Comparison of ENCODE assay signal across 20 cellular contexts in genomic region chr10:7279303-7279702, GRCh38.
"Had no signal": no experiment of that assay in that cellular context is flagged by ENCODE, and none has a peak within 500 bp of the region (broad histone marks: within the 10 kb centered on the region; RNA-seq: fewer than 3 reads in every experiment).

No MANE protein-coding gene starts in this region.

- H3K9me3 Mint-ChIP-seq: naive thymus-derived CD8-positive, alpha-beta T cell; type B pancreatic cell had no signal

- H3K4me3 Mint-ChIP-seq: naive thymus-derived CD8-positive, alpha-beta T cell; type B pancreatic cell had no signal

- H3K27me3 Mint-ChIP-seq: naive thymus-derived CD8-positive, alpha-beta T cell had no signal

- ATAC-seq: esophagus mucosa; heart left ventricle; naive thymus-derived CD8-positive, alpha-beta T cell; pancreas; right lobe of liver had no signal

- H3K27ac Mint-ChIP-seq: type B pancreatic cell had no signal

- H3K36me3 Mint-ChIP-seq: type B pancreatic cell had no signal

- DNase-seq: cortex of kidney; dorsolateral prefrontal cortex; effector CD8-positive, alpha-beta T cell; heart left ventricle; hippocampal formation; naive thymus-derived CD8-positive, alpha-beta T cell; occipital lobe; pancreas; retina; right lobe of liver; spleen; stimulated activated CD4-positive, alpha-beta T cell treated with anti-CD3 and anti-CD28 coated beads, Interleukin-15, amount 100 ng/mL, for 24 hours; stimulated activated CD4-positive, alpha-beta T cell treated with anti-CD3 and anti-CD28 coated beads, Interleukin-1b, Interleukin-23, amount 100 ng/mL, for 48 hours; stimulated activated CD4-positive, alpha-beta T cell treated with anti-CD3 and anti-CD28 coated beads, Interleukin-4, amount 100 ng/mL, for 24 hours; stimulated activated naive CD4-positive, alpha-beta T cell; stomach; substantia nigra; uterus had no signal
